In genomic region chr3:66386011-66386924, GRCh38 we compare ENCODE assay signal across 10 cellular contexts.
DNase-seq lines count a peak whose midpoint lies in the region; ATAC-seq and TF ChIP-seq lines count a peak whose summit lies in the region.
"Had no signal": no experiment of that assay in that cellular context is flagged by ENCODE, and none has a peak within 500 bp of the region (broad histone marks: within the 10 kb centered on the region; RNA-seq: fewer than 3 reads in every experiment).

No MANE protein-coding gene starts in this region.

- H3K23ac ChIP-seq in trophoblast cell (ENCODE audit: low read length): no peak overlapping the region

- H3K79me2 ChIP-seq in trophoblast cell (ENCODE audit: control insufficient read depth, insufficient read depth, low read length, poor library complexity) (no peaks in the 10 kb centered on the region), GM23248 (ENCODE audit: insufficient read depth) (no peaks in the 10 kb centered on the region)

- no peaks in the 10 kb centered on the region for H3F3A ChIP-seq in GM23248 (ENCODE audit: insufficient read depth)

- H2AFZ ChIP-seq in trophoblast cell (ENCODE audit: insufficient read depth, low read length, poor library complexity) (no peak overlapping the region), GM23248 (no peak overlapping the region)

- H3K4me2 ChIP-seq in trophoblast cell (ENCODE audit: low read length): no peak overlapping the region
- H3K4me2 ChIP-seq in GM23248 (ENCODE audit: unreplicated experiment): no peak overlapping the region

- peak overlapping the region; percentile 5 for H3K4me3 ChIP-seq in trophoblast cell (ENCODE audit: low read depth, low read length)
- no peak overlapping the region for H3K4me3 ChIP-seq in GM23248
- no peak overlapping the region for H3K4me3 ChIP-seq in spleen

- no peak overlapping the region for H4K12ac ChIP-seq in trophoblast cell (ENCODE audit: low read depth, low read length)

- in situ Hi-C loops in GM23248 (cut with MboI): no loop called here

- H3K27ac ChIP-seq in trophoblast cell (ENCODE audit: low read depth, low read length) (no peak overlapping the region), GM23248 (no peak overlapping the region), spleen (peak overlapping the region in 4 of 8 donors; percentile 19 to 39 (median 32))

- no peak overlapping the region for H3K18ac ChIP-seq in trophoblast cell (ENCODE audit: low read length)

- intact Hi-C loops in spleen (cut with DNase I; ENCODE audit: low total_unique reads): no loop called here

- DNase-seq in trophoblast cell (no peak), GM23248 (no peak), OCI-M1 (lab: John Stamatoyannopoulos, UW) (no peak), SIG-M5 (lab: John Stamatoyannopoulos, UW) (no peak), spleen (no peak)
- DNase-seq: NCI-H82; stimulated activated CD4-positive, alpha-beta T cell treated with anti-CD3 and anti-CD28 coated beads, Interleukin-4, amount 100 ng/mL, for 24 hours had no signal

- no peak for TF ChIP-seq POLR2A in spleen (IDR thresholded peaks at IDR 0.05)

- peaks cover 10% of the 10 kb centered on the region for H3K9me3 ChIP-seq in trophoblast cell (ENCODE audit: insufficient read depth, low read depth, low read length)
- H3K9me3 ChIP-seq in GM23248 (ENCODE audit: low read depth): no peaks in the 10 kb centered on the region
- peaks cover 0 to 15% (median 2%) of the 10 kb centered on the region in 8 donors for H3K9me3 ChIP-seq in spleen

- H2BK5ac ChIP-seq in trophoblast cell (ENCODE audit: low read depth, low read length, poor library complexity): no peak overlapping the region

- WGBS in trophoblast cell (ENCODE audit: extremely low coverage, insufficient coverage, insufficient read length): no CpG with 5 or more reads among the region's 12 CpGs
- WGBS in GM23248 (ENCODE audit: low coverage in 1 of 2, low lambda C conversion rate in 2 of 2, missing lambda C conversion rate in 2 of 2), 2 experiments: 97 to 98% methylated on average over 12 of the region's 12 CpGs
- 77 to 85% (median 83%) methylated on average over 7 to 12 of the region's 12 CpGs for WGBS in spleen, 5 donors

- H3K4ac ChIP-seq in trophoblast cell (ENCODE audit: low read depth, low read length): no peak overlapping the region

- no peak overlapping the region for H4K8ac ChIP-seq in trophoblast cell (ENCODE audit: low read depth, low read length)

- H4K91ac ChIP-seq in trophoblast cell (ENCODE audit: low read depth, low read length): no peak overlapping the region

- no peak overlapping the region for H2BK12ac ChIP-seq in trophoblast cell (ENCODE audit: low read length)

- H3K27me3 ChIP-seq in trophoblast cell (ENCODE audit: insufficient read depth, low read length) (no peaks in the 10 kb centered on the region), GM23248 (replicated peaks; ENCODE audit: insufficient read depth) (no peaks in the 10 kb centered on the region), spleen (replicated peaks in 1 of 7) (no peaks in the 10 kb centered on the region)

- H3K9ac ChIP-seq in trophoblast cell (ENCODE audit: low read length): peak overlapping the region; percentile 4
- H3K9ac ChIP-seq in GM23248: no peak overlapping the region

- peaks cover 9 to 12% of the 10 kb centered on the region in 2 experiments for H3K36me3 ChIP-seq in trophoblast cell (ENCODE audit: control insufficient read depth in 1 of 2, insufficient read depth in 2 of 2, low read length in 2 of 2)
- H3K36me3 ChIP-seq in GM23248 (ENCODE audit: low read depth): peaks cover 9% of the 10 kb centered on the region
- peaks cover 0 to 63% (median 48%) of the 10 kb centered on the region in 6 donors for H3K36me3 ChIP-seq in spleen

- no peak overlapping the region for H3K14ac ChIP-seq in trophoblast cell (ENCODE audit: low read length)

- H2BK120ac ChIP-seq in trophoblast cell (ENCODE audit: insufficient read depth, low read length, poor library complexity): no peak overlapping the region

- TF ChIP-seq CTCF in spleen (IDR thresholded peaks at IDR 0.05 in 8 of 11, conservative IDR thresholded peaks at IDR 0.05 in 3 of 11): no peak

- no peak overlapping the region for H2AK5ac ChIP-seq in trophoblast cell (ENCODE audit: low read length)

- no peaks in the 10 kb centered on the region for H3K4me1 ChIP-seq in trophoblast cell (ENCODE audit: control insufficient read depth in 1 of 2, insufficient read depth in 2 of 2, low read length in 2 of 2)
- no peaks in the 10 kb centered on the region for H3K4me1 ChIP-seq in GM23248 (ENCODE audit: insufficient read depth)
- H3K4me1 ChIP-seq in spleen: peaks cover 0 to 48% (median 15%) of the 10 kb centered on the region in 6 donors

- ATAC-seq in GM19025 (IDR thresholded peaks at IDR 0.05; ENCODE audit: low read depth, unreplicated experiment): peak; percentile 82
- peak; percentile 72 for ATAC-seq in HG02571 (IDR thresholded peaks at IDR 0.05; ENCODE audit: unreplicated experiment)
- peak; percentile 92 for ATAC-seq in HG03571 (IDR thresholded peaks at IDR 0.05; ENCODE audit: unreplicated experiment)

- no peaks in the 10 kb centered on the region for H3K9me2 ChIP-seq in GM23248 (ENCODE audit: insufficient read depth)

- H3K79me1 ChIP-seq in trophoblast cell (ENCODE audit: low read length): no peaks in the 10 kb centered on the region

- no peaks in the 10 kb centered on the region for H4K20me1 ChIP-seq in GM23248 (ENCODE audit: insufficient read depth)
